Comparison of ENCODE assay signal across 14 cellular contexts in the genomic region with DNA sequence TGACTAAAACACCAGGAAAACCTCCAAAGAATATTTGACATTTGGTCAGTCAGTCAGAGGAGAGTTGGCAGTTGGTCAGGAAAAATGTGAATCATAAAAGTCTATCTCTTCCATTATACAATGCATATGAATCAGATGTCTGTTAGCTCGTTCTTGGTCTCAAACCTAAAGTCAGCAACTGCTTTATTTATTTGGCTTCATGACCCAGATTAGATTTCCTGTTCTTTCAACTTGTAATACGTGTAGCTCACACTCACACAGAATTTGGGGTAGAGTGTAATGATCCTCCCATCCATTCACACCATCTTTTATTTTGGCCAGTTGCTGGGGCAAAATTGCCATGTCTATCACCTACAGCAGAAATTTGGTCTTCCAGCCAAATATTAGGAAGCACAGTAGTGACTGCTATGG.
DNase-seq lines count a peak whose midpoint lies in the region; ATAC-seq and TF ChIP-seq lines count a peak whose summit lies in the region.
"Had no signal": no experiment of that assay in that cellular context is flagged by ENCODE, and none has a peak within 500 bp of the region (broad histone marks: within the 10 kb centered on the region; RNA-seq: fewer than 3 reads in every experiment).

No MANE protein-coding gene starts in this region.

- peak; percentile 39 for ATAC-seq in stimulated activated naive CD8-positive, alpha-beta T cell treated with anti-CD3 and anti-CD28 coated beads, Interleukin-15, Interleukin-2, amounts not matched to agents 100 U/mL and 50 U/mL, for 24 hours
- no peak for ATAC-seq in stimulated activated naive CD8-positive, alpha-beta T cell treated with anti-CD3 and anti-CD28 coated beads, Interleukin-15, amount 100 ng/mL, for 72 hours
- ATAC-seq in foreskin keratinocyte = peak; percentile 61

- no peaks in the 10 kb centered on the region for H3K27me3 Mint-ChIP-seq in stimulated activated naive CD8-positive, alpha-beta T cell treated with anti-CD3 and anti-CD28 coated beads, Interleukin-15, amount 100 ng/mL, for 72 hours
- H3K27me3 Mint-ChIP-seq: IgD-negative memory B cell had no signal

- peaks cover 20% of the 10 kb centered on the region for H3K4me1 Mint-ChIP-seq in stimulated activated naive CD8-positive, alpha-beta T cell treated with anti-CD3 and anti-CD28 coated beads, Interleukin-15, amount 100 ng/mL, for 72 hours
- H3K4me1 Mint-ChIP-seq: IgD-negative memory B cell had no signal

- H3K9me3 Mint-ChIP-seq in stimulated activated naive CD8-positive, alpha-beta T cell treated with anti-CD3 and anti-CD28 coated beads, Interleukin-15, amount 100 ng/mL, for 72 hours = peaks cover 0 to 7% of the 10 kb centered on the region in 2 donors

- H3K4me1 ChIP-seq in foreskin keratinocyte = peaks cover 3% of the 10 kb centered on the region
- H3K4me1 ChIP-seq: colonic mucosa had no signal

- no peak overlapping the region for H3K4me3 Mint-ChIP-seq in stimulated activated naive CD8-positive, alpha-beta T cell treated with anti-CD3 and anti-CD28 coated beads, Interleukin-15, amount 100 ng/mL, for 72 hours
- H3K4me3 Mint-ChIP-seq: IgD-negative memory B cell had no signal

- TF ChIP-seq CTCF in foreskin keratinocyte (conservative IDR thresholded peaks at IDR 0.05) = no peak

- no peak overlapping the region for H3K27ac Mint-ChIP-seq in stimulated activated naive CD8-positive, alpha-beta T cell treated with anti-CD3 and anti-CD28 coated beads, Interleukin-15, amount 100 ng/mL, for 72 hours

- no peak for DNase-seq in stimulated activated naive CD8-positive, alpha-beta T cell treated with anti-CD3 and anti-CD28 coated beads, Interleukin-15, Interleukin-2, amounts not matched to agents 100 U/mL and 50 U/mL, for 24 hours
- DNase-seq in stimulated activated naive CD8-positive, alpha-beta T cell treated with anti-CD3 and anti-CD28 coated beads, Interleukin-15, amount 100 ng/mL, for 72 hours = no peak
- DNase-seq in amniotic epithelial cell (ENCODE audit: low read depth) (peak; percentile 81), foreskin keratinocyte (peak in 1 of 2 donors; percentile 56), stromal cell of bone marrow (ENCODE audit: low read depth) (peak; percentile 94), DMS114 treated with DMSO at 0.1 percent for 48 hours (lab: John Stamatoyannopoulos, UW; ENCODE audit: unreplicated experiment) (no peak), DMS53 (lab: John Stamatoyannopoulos, UW) (no peak)
- no peak for DNase-seq in stimulated activated naive CD4-positive, alpha-beta T cell treated with Interleukin-2 at 50 U/mL for 16 hours (lab: John Stamatoyannopoulos, UW)
- DNase-seq: activated T-cell treated with anti-CD3 and anti-CD28 coated beads for 4 hours, colonic mucosa, NCI-H2029 treated with DMSO at 0.1 percent for 48 hours had no signal

- no peaks in the 10 kb centered on the region for H3K27me3 ChIP-seq in foreskin keratinocyte
- H3K27me3 ChIP-seq: colonic mucosa, tibial nerve had no signal

- no peak overlapping the region for H3K27ac ChIP-seq in foreskin keratinocyte
- H3K27ac ChIP-seq: colonic mucosa, tibial nerve, VCaP had no signal

Comparison
In these comparisons a context has a peak if more than half of its experiments do, and no peak if none do; other contexts are left out.
1. DNase-seq: peak in amniotic epithelial cell (single experiment) and stromal cell of bone marrow (single experiment); none in stimulated activated naive CD8-positive, alpha-beta T cell treated with anti-CD3 and anti-CD28 coated beads, Interleukin-15, Interleukin-2, amounts not matched to agents 100 U/mL and 50 U/mL, for 24 hours (single experiment), stimulated activated naive CD8-positive, alpha-beta T cell treated with anti-CD3 and anti-CD28 coated beads, Interleukin-15, amount 100 ng/mL, for 72 hours (0 of 2), stimulated activated naive CD4-positive, alpha-beta T cell treated with Interleukin-2 at 50 U/mL for 16 hours (single experiment), DMS114 treated with DMSO at 0.1 percent for 48 hours (single experiment) and DMS53 (single experiment).